In the genomic region with DNA sequence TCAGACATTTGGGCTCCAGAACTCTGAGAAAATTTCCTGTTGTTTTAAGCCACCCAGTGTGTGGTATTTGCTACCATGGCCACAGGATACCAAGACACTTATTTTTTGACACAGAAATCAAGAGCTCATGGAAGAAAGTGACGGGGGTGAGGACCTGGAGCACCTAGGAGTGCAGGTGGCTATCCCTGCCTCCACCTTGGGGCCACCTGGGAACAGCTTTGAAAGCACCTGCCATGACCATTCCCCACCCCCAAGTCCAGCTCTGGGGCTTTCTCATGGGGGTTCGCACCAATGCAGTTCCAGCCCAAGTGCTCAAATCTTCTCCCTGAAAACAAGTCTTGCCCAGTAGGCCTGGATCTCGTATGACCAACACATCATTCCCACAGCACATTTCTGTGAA, we compare ENCODE assay signal across 24 cellular contexts.
"Had no signal": no experiment of that assay in that cellular context is flagged by ENCODE, and none has a peak within 500 bp of the region (broad histone marks: within the 10 kb centered on the region; RNA-seq: fewer than 3 reads in every experiment).

No MANE protein-coding gene starts in this region.

- H3K27me3 ChIP-seq: colonic mucosa, gastrocnemius medialis, hepatocyte had no signal

- H3K27ac ChIP-seq: colonic mucosa, dorsolateral prefrontal cortex, esophagus squamous epithelium, gastrocnemius medialis, hepatocyte, lower lobe of right lung had no signal

- H3K27ac Mint-ChIP-seq: immature natural killer cell, mesothelial cell of epicardium had no signal

- H3K36me3 Mint-ChIP-seq: immature natural killer cell, mesothelial cell of epicardium had no signal

- H3K4me1 ChIP-seq: colonic mucosa, esophagus squamous epithelium, gastrocnemius medialis, lower lobe of right lung had no signal

- DNase-seq: cerebellar nuclear complex; colonic mucosa; dermis blood vessel endothelial cell; dorsolateral prefrontal cortex; effector CD4-positive, alpha-beta T cell; effector memory CD4-positive, alpha-beta T cell; esophagus squamous epithelium; foreskin fibroblast; foreskin melanocyte; gastrocnemius medialis; glutamatergic neuron; hypothalamus; immature natural killer cell; kidney; kidney glomerular epithelial cell; left colon; left ventricle myocardium superior; lower lobe of right lung; mesenchymal stem cell; mucosa of descending colon had no signal

- FAIRE-seq: endothelial cell of umbilical vein, kidney had no signal

- H3K36me3 ChIP-seq: colonic mucosa, esophagus squamous epithelium, gastrocnemius medialis, lower lobe of right lung had no signal

- H3K9me3 ChIP-seq: colonic mucosa, esophagus squamous epithelium, gastrocnemius medialis, lower lobe of right lung had no signal

- ATAC-seq: gastrocnemius medialis, left colon, left lobe of liver, left ventricle myocardium superior, mucosa of descending colon had no signal

- H3K4me1 Mint-ChIP-seq: immature natural killer cell, mesothelial cell of epicardium had no signal

- H3K4me3 ChIP-seq: colonic mucosa, dorsolateral prefrontal cortex, esophagus squamous epithelium, gastrocnemius medialis, hepatocyte, lower lobe of right lung, mucosa of descending colon had no signal

- H3K4me3 Mint-ChIP-seq: immature natural killer cell, mesothelial cell of epicardium had no signal

- H3K9me3 Mint-ChIP-seq: mesothelial cell of epicardium had no signal
